8 cellular contexts compared by ENCODE assay signal in the genomic region with DNA sequence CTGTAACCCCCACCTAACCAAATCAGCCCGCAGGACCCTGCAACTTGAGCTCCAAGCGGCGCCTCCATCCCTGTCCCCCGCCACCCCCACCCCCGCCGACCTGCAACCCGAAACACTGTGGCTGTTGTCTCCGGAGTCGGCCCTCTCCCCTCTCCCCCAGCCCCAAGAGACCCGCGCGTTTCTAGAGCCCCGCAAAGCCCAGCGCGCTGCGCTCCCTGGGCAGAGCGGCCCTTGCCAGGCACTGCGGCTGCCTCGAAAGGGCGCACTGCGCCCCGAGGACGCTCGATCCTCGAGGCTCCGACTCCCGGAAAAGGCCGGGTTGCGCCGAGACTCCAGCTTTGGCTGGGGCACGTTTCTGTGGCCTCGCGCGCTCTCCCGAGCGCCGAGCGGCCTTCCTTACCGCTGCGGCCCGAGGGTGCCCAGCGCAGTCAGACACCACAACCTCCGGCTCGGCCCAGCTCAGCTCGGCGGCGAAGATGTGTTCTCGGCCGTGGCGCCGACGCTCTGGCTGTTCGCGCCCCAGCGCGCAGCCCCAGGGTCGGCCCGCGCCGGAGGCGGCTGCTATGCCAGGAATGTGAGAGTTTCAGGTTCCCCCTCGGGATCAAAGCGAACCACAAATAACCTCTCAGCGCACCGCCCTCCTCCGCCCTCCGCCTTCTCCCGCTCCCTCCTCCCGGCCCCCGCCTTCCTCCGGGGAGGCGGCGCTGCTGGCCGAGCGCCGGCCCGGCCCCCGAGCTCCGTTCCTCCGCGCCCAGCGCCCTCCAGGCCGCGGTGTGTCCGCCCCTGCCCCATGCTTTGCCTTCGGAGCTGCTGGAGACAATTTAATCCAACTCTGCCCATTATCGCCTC.
DNase-seq lines count a peak whose midpoint lies in the region; ATAC-seq, FAIRE-seq and TF ChIP-seq lines count a peak whose summit lies in the region.

TSS of gene AMOTL2 (minus strand) at position 506 of the 849 bp plus-strand sequence. CDS start 3,014 bp downstream, outside the sequence.

- H3K4me3 ChIP-seq in cardiac fibroblast (replicated peaks in 1 of 2; ENCODE audit: low read depth in 2 of 2, low read length in 2 of 2) (peak within 1 kb of the TSS; percentile 88 to 96), iPS-18a (ENCODE audit: low read length) (peak within 1 kb of the TSS; percentile 86)

- peaks cover 41% of the 10 kb centered on the region for H3K27me3 ChIP-seq in iPS-18a (ENCODE audit: control insufficient read depth, insufficient read depth, low read length)

- no peak for FAIRE-seq in RCC 7860 (lab: Jason Lieb, UNC)

- H3K4me1 ChIP-seq in iPS-18a (ENCODE audit: control insufficient read depth, low read depth, low read length): peaks cover 25% of the 10 kb centered on the region

- peak; percentile 59 to 74 (median 67) for DNase-seq in NCI-H1417 (lab: John Stamatoyannopoulos, UW)
- no peak for DNase-seq in NCI-H1417 treated with DMSO at 0.1 percent for 48 hours (lab: John Stamatoyannopoulos, UW)
- DNase-seq in HPDE6-E6E7 (ENCODE audit: extremely low spot score): peak; percentile 93
- peak; percentile 88 for DNase-seq in RCC 7860 (ENCODE audit: low spot score)
- peak; percentile 96 to 98 for DNase-seq in cardiac fibroblast (ENCODE audit: low read depth in 2 of 2)
- DNase-seq in retina: peak; percentile 94

- peaks cover 27% of the 10 kb centered on the region for H3K36me3 ChIP-seq in iPS-18a (ENCODE audit: control insufficient read depth, low read depth, low read length)

- TF ChIP-seq CTCF in cardiac fibroblast (IDR thresholded peaks at IDR 0.05; ENCODE audit: low read depth, low read length): no peak

- peak within 1 kb of the TSS; percentile 97 for H3K9ac ChIP-seq in iPS-18a (ENCODE audit: low read length)

- ATAC-seq in GM18858 (IDR thresholded peaks at IDR 0.05; ENCODE audit: unreplicated experiment): no peak

- H3K9me3 ChIP-seq in iPS-18a (ENCODE audit: control insufficient read depth, low read depth, low read length): no peaks in the 10 kb centered on the region

- peak within 1 kb of the TSS; percentile 84 for H3K27ac ChIP-seq in iPS-18a (ENCODE audit: low read length)
